ENCODE assay signal across 11 cellular contexts in genomic region chr12:63862187-63863107, GRCh38. TPM values are rescaled to one million over a fixed set of nuclear protein-coding genes. Genes with fewer than 3 reads are reported as not detected.
A peak's percentile ranks its signal among the peaks of the same experiment; 100 is the strongest.
DNase-seq lines count a peak whose midpoint lies in the region; ATAC-seq and TF ChIP-seq lines count a peak whose summit lies in the region.
"Had no signal": no experiment of that assay in that cellular context is flagged by ENCODE, and none has a peak within 500 bp of the region (broad histone marks: within the 10 kb centered on the region; RNA-seq: fewer than 3 reads in every experiment).

No MANE protein-coding gene starts in this region.

- no peaks in the 10 kb centered on the region for H3K36me3 ChIP-seq in duodenal mucosa (ENCODE audit: control insufficient read depth in 1 of 2, insufficient read depth in 2 of 2, low read length in 2 of 2)
- H3K36me3 ChIP-seq in mucosa of descending colon (ENCODE audit: low read depth): no peaks in the 10 kb centered on the region
- H3K36me3 ChIP-seq: BLaER1 had no signal

- peak overlapping the region; percentile 20 for H3K27ac ChIP-seq in duodenal mucosa (ENCODE audit: low read depth, low read length)
- H3K27ac ChIP-seq: BLaER1 had no signal

- intact Hi-C loops in mucosa of descending colon (cut with DNase I, micrococcal nuclease): no loop called here

- H3K4me3 ChIP-seq in duodenal mucosa (ENCODE audit: low read depth in 1 of 2, low read length in 2 of 2) (peak overlapping the region; percentile 37 to 44), mucosa of descending colon (no peak overlapping the region)
- H3K4me3 ChIP-seq: BLaER1 had no signal

- no peaks in the 10 kb centered on the region for H3K27me3 ChIP-seq in duodenal mucosa (ENCODE audit: control insufficient read depth in 1 of 2, insufficient read depth in 2 of 2, low read length in 2 of 2)
- H3K27me3 ChIP-seq: BLaER1 had no signal

- H3K9me3 ChIP-seq in duodenal mucosa (ENCODE audit: control insufficient read depth in 1 of 2, low read length in 2 of 2) (no peaks in the 10 kb centered on the region), mucosa of descending colon (no peaks in the 10 kb centered on the region)
- H3K9me3 ChIP-seq: BLaER1 had no signal

- H3K4me1 ChIP-seq in duodenal mucosa (ENCODE audit: control insufficient read depth in 1 of 2, insufficient read depth in 2 of 2, low read length in 2 of 2) (peaks cover 6 to 14% of the 10 kb centered on the region in 2 donors), mucosa of descending colon (ENCODE audit: low read depth) (peaks cover 32% of the 10 kb centered on the region)
- H3K4me1 ChIP-seq: BLaER1 had no signal

- no peak for TF ChIP-seq CTCF in mucosa of descending colon (IDR thresholded peaks at IDR 0.05)

- peak; percentile 67 for DNase-seq in AG08395 (ENCODE audit: low spot score)
- peak; percentile 84 for DNase-seq in M059J (ENCODE audit: low read depth)
- DNase-seq in mucosa of descending colon: peak; percentile 72 to 83 (median 76)
- DNase-seq in C1 segment of cervical spinal cord (lab: John Stamatoyannopoulos, UW): no peak
- no peak for DNase-seq in NOMO-1 (lab: John Stamatoyannopoulos, UW; ENCODE audit: unreplicated experiment in 2 of 2)
- DNase-seq in RKO (ENCODE audit: low spot score): no peak
- DNase-seq: NCI-H345; stimulated activated CD4-positive, alpha-beta T cell treated with anti-CD3 and anti-CD28 coated beads, Interleukin-4, amount 100 ng/mL, for 4 hours had no signal

- H3K9ac ChIP-seq in duodenal mucosa (ENCODE audit: low read depth in 1 of 2, low read length in 2 of 2): peak overlapping the region in 1 of 2 donors; percentile 48
- H3K9ac ChIP-seq: BLaER1 had no signal

- ATAC-seq in mucosa of descending colon (peak; percentile 99), HG03571 (IDR thresholded peaks at IDR 0.05; ENCODE audit: unreplicated experiment) (no peak)

RNA-seq across cellular contexts. Expression of gene SRGAP1, which starts 17.9 kb away (rescaled TPM):
- total RNA-seq in M059J (2014; rRNA removed; shearing (Covaris generic)): 3.0 and 4.5 TPM in 2 replicates
- 10 to 100 TPM; 12.2 to 23.9 (median 15.9) TPM for total RNA-seq in mucosa of descending colon

Comparison
In these comparisons a context has a peak if more than half of its experiments do, and no peak if none do; other contexts are left out.
1. DNase-seq: peak in AG08395 (single experiment), M059J (single experiment) and mucosa of descending colon (3 of 3); none in C1 segment of cervical spinal cord (0 of 14), NOMO-1 (0 of 2) and RKO (single experiment).